ENCODE assay signal across 9 cellular contexts in the genomic region with DNA sequence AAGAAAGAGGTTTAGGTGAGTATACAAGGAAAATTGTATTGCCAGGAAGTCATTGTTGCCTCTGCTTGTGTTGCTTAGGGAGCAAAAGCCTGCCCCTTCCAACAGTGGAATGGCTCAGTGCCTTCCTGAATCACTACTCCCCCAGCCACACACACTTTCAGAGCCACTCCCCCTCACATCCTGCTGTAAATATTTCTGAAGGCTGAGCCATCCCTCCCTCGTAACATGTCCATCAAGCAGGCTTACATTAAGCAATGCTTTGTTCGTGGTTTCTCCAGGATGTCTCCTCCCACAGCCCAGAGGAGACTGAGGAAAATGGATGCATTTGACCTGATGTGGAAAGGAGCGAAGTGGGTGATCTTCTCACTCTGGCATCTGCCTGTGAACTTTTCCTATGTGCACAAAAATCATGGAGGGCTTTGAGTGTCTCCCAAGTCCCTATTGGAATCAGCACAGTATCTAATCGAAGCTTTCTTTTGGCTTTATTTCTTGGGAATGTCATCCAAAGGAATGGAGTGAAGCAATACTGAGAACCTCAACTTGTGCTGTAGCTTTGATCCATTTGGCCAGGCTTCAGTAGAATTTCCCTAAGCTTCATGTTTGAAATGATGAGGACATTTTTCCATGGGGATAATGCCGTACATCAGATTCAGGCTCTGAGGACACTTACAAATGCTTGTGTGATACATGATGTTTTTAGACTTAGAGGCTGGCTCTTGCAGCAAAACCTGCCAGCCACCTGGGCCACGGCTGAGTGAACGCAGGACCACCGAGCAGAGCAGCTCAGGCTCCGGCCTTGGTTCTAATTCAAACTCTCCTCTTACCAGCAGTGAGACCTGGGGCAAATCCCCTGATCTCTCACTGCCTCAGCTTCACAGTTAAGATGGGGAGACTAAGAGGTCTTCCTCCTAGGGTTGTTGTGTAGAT.
DNase-seq lines count a peak whose midpoint lies in the region; ATAC-seq and TF ChIP-seq lines count a peak whose summit lies in the region.
"Had no signal": no experiment of that assay in that cellular context is flagged by ENCODE, and none has a peak within 500 bp of the region (broad histone marks: within the 10 kb centered on the region; RNA-seq: fewer than 3 reads in every experiment).

No MANE protein-coding gene starts in this region.

- no peaks in the 10 kb centered on the region for H4K20me1 ChIP-seq in fibroblast of lung (ENCODE audit: control insufficient read depth, extremely low read depth, insufficient read depth, low read length)

- ATAC-seq in Panc1 (peak; percentile 62), GM18873 (IDR thresholded peaks at IDR 0.05; ENCODE audit: low FRiP score, unreplicated experiment) (no peak)

- no peak overlapping the region for H3K9ac ChIP-seq in fibroblast of lung (ENCODE audit: insufficient read depth, low read length)

- peak; percentile 75 for DNase-seq in GF-D8 (lab: John Stamatoyannopoulos, UW)
- DNase-seq in Panc1 (ENCODE audit: low read depth, low spot score) = no peak
- peak; percentile 86 to 99 for DNase-seq in fibroblast of lung (ENCODE audit: low read depth in 2 of 2)
- peak; percentile 98 for DNase-seq in renal cortical epithelial cell (ENCODE audit: low read depth)
- no peak for DNase-seq in NAMALWA (ENCODE audit: low spot score)
- DNase-seq in NCI-H187 (lab: John Stamatoyannopoulos, UW) = no peak
- DNase-seq in D341Med (ENCODE audit: low spot score) = no peak

- H3K36me3 ChIP-seq in Panc1 (ENCODE audit: control insufficient read depth, insufficient read depth, low read length) (no peaks in the 10 kb centered on the region), fibroblast of lung (ENCODE audit: control insufficient read depth, insufficient read depth, low read length) (no peaks in the 10 kb centered on the region)
- H3K36me3 ChIP-seq: cardiac muscle cell had no signal

- CTCF ChIA-PET in Panc1 (lab: Charles Lee) = interaction anchor here (0.5 kb wide), 1 partner anchor 668 kb away, joined by 3 read pairs; no protein-coding TSS in a partner anchor

- no peaks in the 10 kb centered on the region for H3K4me1 ChIP-seq in Panc1 (ENCODE audit: control insufficient read depth, insufficient read depth, low read length)
- H3K4me1 ChIP-seq in fibroblast of lung (ENCODE audit: control insufficient read depth, extremely low read depth, insufficient read depth, low read length) = peaks cover 11% of the 10 kb centered on the region

- no peaks in the 10 kb centered on the region for H3K27me3 ChIP-seq in Panc1 (ENCODE audit: control insufficient read depth, insufficient read depth, low read length)
- no peaks in the 10 kb centered on the region for H3K27me3 ChIP-seq in fibroblast of lung (ENCODE audit: control insufficient read depth, insufficient read depth, low read length)
- H3K27me3 ChIP-seq: cardiac muscle cell had no signal

- H2AFZ ChIP-seq in fibroblast of lung (ENCODE audit: low read length) = peak overlapping the region; percentile 76

- H3K27ac ChIP-seq in Panc1 (ENCODE audit: low read length) (no peak overlapping the region), fibroblast of lung (ENCODE audit: insufficient read depth, low read length) (peak overlapping the region; percentile 59)
- H3K27ac ChIP-seq: cardiac muscle cell had no signal

- no TSS peak for BruUV-seq in Panc1 (replicated peaks; lab: Mats Ljungman, UMichigan)

- H3K4me2 ChIP-seq in fibroblast of lung (ENCODE audit: extremely low read depth, insufficient read depth, low read length) = peak overlapping the region; percentile 96

- in situ Hi-C loops in Panc1 (cut with HindIII; ENCODE audit: low pct_unique_long_range_greater_than_20kb, low sequenced_read_pairs) = no loop called here

- intact Hi-C loops in Panc1 (cut with micrococcal nuclease; ENCODE audit: unreplicated experiment) = no loop called here

- H3K9me3 ChIP-seq in Panc1 (ENCODE audit: control insufficient read depth, insufficient read depth, low read depth, low read length) (no peaks in the 10 kb centered on the region), fibroblast of lung (ENCODE audit: control insufficient read depth, insufficient read depth, low read depth, low read length) (no peaks in the 10 kb centered on the region)

- POLR2A ChIA-PET in Panc1 (lab: Charles Lee) = no interaction called here

- no peaks in the 10 kb centered on the region for H3K79me2 ChIP-seq in fibroblast of lung (ENCODE audit: control insufficient read depth, insufficient read depth, low read length)

- H3K4me3 ChIP-seq in Panc1 (ENCODE audit: low read depth in 2 of 2, low read length in 2 of 2) (no peak overlapping the region), fibroblast of lung (replicated peaks in 1 of 4; ENCODE audit: control extremely low read depth in 1 of 4, insufficient read depth in 1 of 4, low read depth in 3 of 4, low read length in 4 of 4) (no peak overlapping the region)
- H3K4me3 ChIP-seq: cardiac muscle cell had no signal

- no peak for TF ChIP-seq CTCF in Panc1 (IDR thresholded peaks at IDR 0.05)
- no peak for TF ChIP-seq CTCF in fibroblast of lung (conservative IDR thresholded peaks at IDR 0.05 in 1 of 2, IDR thresholded peaks at IDR 0.05 in 1 of 2; ENCODE audit: low read depth in 1 of 2, low read length in 2 of 2)

Comparison
In these comparisons a context has a peak if more than half of its experiments do, and no peak if none do; other contexts are left out.
1. DNase-seq: peak in GF-D8 (single experiment), fibroblast of lung (2 of 2) and renal cortical epithelial cell (single experiment); none in Panc1 (single experiment), NAMALWA (single experiment), NCI-H187 (0 of 2) and D341Med (single experiment).